8 cellular contexts compared by ENCODE assay signal in the genomic region with DNA sequence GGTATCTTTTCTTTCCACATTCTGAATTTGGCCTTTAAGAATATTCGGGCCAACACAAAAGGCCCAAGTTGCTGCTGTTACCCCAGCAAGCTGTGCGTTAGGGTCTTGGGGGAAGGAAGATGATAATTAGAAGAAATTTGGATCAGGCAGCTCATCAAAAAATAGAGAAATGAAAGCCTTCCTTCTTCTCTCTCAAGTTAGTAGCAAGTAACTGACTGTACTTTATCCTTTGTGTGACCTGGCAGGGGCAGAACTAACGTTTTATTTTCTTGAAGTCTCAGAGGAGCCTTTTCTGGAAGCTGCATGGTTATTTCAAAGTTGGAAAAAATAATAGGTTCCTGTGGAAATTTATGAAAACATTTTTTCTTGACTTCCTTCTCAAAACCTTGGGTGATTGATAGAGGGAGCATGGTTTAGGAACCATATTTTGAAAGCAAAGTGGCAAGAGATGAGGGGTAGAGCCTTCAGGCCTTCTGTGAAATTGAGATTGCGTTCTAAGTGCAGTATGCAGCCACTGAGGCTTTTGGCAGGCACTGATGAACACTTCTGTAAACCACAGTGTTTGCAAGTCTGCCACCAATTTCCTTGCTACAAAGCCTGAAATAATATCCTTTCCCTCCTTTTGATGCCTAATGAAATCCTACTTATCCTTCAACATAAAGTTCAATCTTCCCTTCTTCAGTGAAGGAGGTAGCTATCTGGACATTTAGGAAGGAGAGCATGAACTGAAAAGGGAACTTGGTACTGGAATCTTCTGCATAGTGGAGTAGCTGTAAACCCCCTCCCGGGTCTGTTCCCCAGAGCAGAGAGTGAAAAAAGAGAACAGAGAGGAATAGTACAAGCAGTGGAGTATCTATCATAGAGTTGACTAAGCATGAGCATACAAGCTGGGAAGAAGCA.
DNase-seq lines count a peak whose midpoint lies in the region; ATAC-seq, FAIRE-seq and TF ChIP-seq lines count a peak whose summit lies in the region.

No MANE protein-coding gene starts in this region.

- no peaks in the 10 kb centered on the region for H3K9me3 ChIP-seq in endodermal cell (ENCODE audit: control insufficient read depth, low read length)
- no peaks in the 10 kb centered on the region for H3K9me3 ChIP-seq in small intestine (ENCODE audit: control insufficient read depth, low read depth)

- H3K27ac ChIP-seq in endodermal cell (ENCODE audit: low read depth, low read length), result no peak overlapping the region
- H3K27ac ChIP-seq in small intestine (ENCODE audit: low read depth in 1 of 2, low read length in 1 of 2), result peak overlapping the region; percentile 24 to 72

- H3K4me1 Mint-ChIP-seq in endodermal cell, result peaks cover 10% of the 10 kb centered on the region
- peaks cover 12% of the 10 kb centered on the region for H3K4me1 Mint-ChIP-seq in activated CD8-positive, alpha-beta T cell treated with anti-CD3 and anti-CD28 coated beads, Interleukin-2, amount 10 ng/mL, durations not matched to agents 7 days and 5 days (ENCODE audit: low read depth)

- H3K27me3 Mint-ChIP-seq in endodermal cell (ENCODE audit: insufficient read depth), result no peaks in the 10 kb centered on the region
- peaks cover 2% of the 10 kb centered on the region for H3K27me3 Mint-ChIP-seq in activated CD8-positive, alpha-beta T cell treated with anti-CD3 and anti-CD28 coated beads, Interleukin-2, amount 10 ng/mL, durations not matched to agents 7 days and 5 days (ENCODE audit: low read depth)

- H3K27ac Mint-ChIP-seq in endodermal cell, result peak overlapping the region; percentile 23
- H3K27ac Mint-ChIP-seq in activated CD8-positive, alpha-beta T cell treated with anti-CD3 and anti-CD28 coated beads, Interleukin-2, amount 10 ng/mL, durations not matched to agents 7 days and 5 days, result no peak overlapping the region

- ATAC-seq in GM19463 (IDR thresholded peaks at IDR 0.05; ENCODE audit: unreplicated experiment) (peak; percentile 76), HG03469 (IDR thresholded peaks at IDR 0.05; ENCODE audit: unreplicated experiment) (peak; percentile 54), HG02973 (IDR thresholded peaks at IDR 0.05; ENCODE audit: unreplicated experiment) (no peak)
- ATAC-seq in activated CD8-positive, alpha-beta T cell treated with anti-CD3 and anti-CD28 coated beads, Interleukin-2, amount 10 ng/mL, durations not matched to agents 7 days and 5 days, result no peak

- no peak for TF ChIP-seq CTCF in endodermal cell (conservative IDR thresholded peaks at IDR 0.05)

- no peak overlapping the region for H3K9ac ChIP-seq in endodermal cell (ENCODE audit: extremely low read depth, low read length, poor library complexity, severe bottlenecking)

- H3K9me3 Mint-ChIP-seq in endodermal cell, result peaks cover 8% of the 10 kb centered on the region
- no peaks in the 10 kb centered on the region for H3K9me3 Mint-ChIP-seq in activated CD8-positive, alpha-beta T cell treated with anti-CD3 and anti-CD28 coated beads, Interleukin-2, amount 10 ng/mL, durations not matched to agents 7 days and 5 days (ENCODE audit: insufficient read depth)

- no peak overlapping the region for H3K4me3 Mint-ChIP-seq in endodermal cell
- no peak overlapping the region for H3K4me3 Mint-ChIP-seq in activated CD8-positive, alpha-beta T cell treated with anti-CD3 and anti-CD28 coated beads, Interleukin-2, amount 10 ng/mL, durations not matched to agents 7 days and 5 days

- H3K27me3 ChIP-seq in endodermal cell (ENCODE audit: control insufficient read depth, insufficient read depth, low read length, poor library complexity, severe bottlenecking), result no peaks in the 10 kb centered on the region
- H3K27me3 ChIP-seq in small intestine (ENCODE audit: control insufficient read depth in 2 of 2, insufficient read depth in 2 of 2, low read length in 2 of 2), result no peaks in the 10 kb centered on the region

- FAIRE-seq in small intestine (lab: Jason Lieb, UNC) (no peak), urothelium cell line (lab: Jason Lieb, UNC) (no peak)

- H3K36me3 ChIP-seq in endodermal cell (ENCODE audit: control insufficient read depth, insufficient read depth, low read length), result peaks cover 10% of the 10 kb centered on the region
- H3K36me3 ChIP-seq in small intestine (ENCODE audit: control insufficient read depth in 2 of 2, insufficient read depth in 2 of 2, low read length in 2 of 2), result no peaks in the 10 kb centered on the region

- DNase-seq in endodermal cell (no peak), small intestine (no peak), NCI-H146 treated with DMSO at 0.1 percent for 48 hours (lab: John Stamatoyannopoulos, UW; ENCODE audit: unreplicated experiment) (no peak), urothelium cell line (ENCODE audit: low spot score) (no peak)
- no peak for DNase-seq in activated CD8-positive, alpha-beta T cell treated with anti-CD3 and anti-CD28 coated beads, Interleukin-2, amount 10 ng/mL, durations not matched to agents 7 days and 5 days

- CTCF ChIA-PET in activated CD8-positive, alpha-beta T cell treated with anti-CD3 and anti-CD28 coated beads, Interleukin-2, amount 10 ng/mL, durations not matched to agents 7 days and 5 days (lab: Charles Lee), result interaction anchor here (1.0 to 1.4 kb wide), 2 partner anchors 19 to 135 kb away, joined by 3 to 4 read pairs; no protein-coding TSS in a partner anchor

- POLR2A ChIA-PET in activated CD8-positive, alpha-beta T cell treated with anti-CD3 and anti-CD28 coated beads, Interleukin-2, amount 10 ng/mL, durations not matched to agents 7 days and 5 days (lab: Charles Lee), result no interaction called here

- H3K4me1 ChIP-seq in endodermal cell (ENCODE audit: control insufficient read depth, insufficient read depth, low read length), result no peaks in the 10 kb centered on the region
- H3K4me1 ChIP-seq in small intestine (ENCODE audit: control insufficient read depth in 2 of 2, insufficient read depth in 1 of 2, low read depth in 1 of 2, low read length in 1 of 2), result no peaks in the 10 kb centered on the region

- peaks cover 33% of the 10 kb centered on the region for H3K36me3 Mint-ChIP-seq in endodermal cell (ENCODE audit: low read depth)
- H3K36me3 Mint-ChIP-seq in activated CD8-positive, alpha-beta T cell treated with anti-CD3 and anti-CD28 coated beads, Interleukin-2, amount 10 ng/mL, durations not matched to agents 7 days and 5 days (ENCODE audit: low read depth), result no peaks in the 10 kb centered on the region

- no peak overlapping the region for H3K4me3 ChIP-seq in endodermal cell (ENCODE audit: low read length)
- no peak overlapping the region for H3K4me3 ChIP-seq in small intestine (ENCODE audit: low read depth in 1 of 2, low read length in 2 of 2)

- WGBS in endodermal cell (ENCODE audit: insufficient coverage in 1 of 2, insufficient read length in 1 of 2), 2 experiments, result 88 to 89% methylated on average over 4 to 5 of the region's 5 CpGs
- 44 to 75% (median 60%) methylated on average over 5 of the region's 5 CpGs for WGBS in small intestine, 3 donors

Comparison
In these comparisons a context has a peak if more than half of its experiments do, and no peak if none do; other contexts are left out.
1. ATAC-seq: peak in GM19463 (single experiment) and HG03469 (single experiment); none in HG02973 (single experiment) and activated CD8-positive, alpha-beta T cell treated with anti-CD3 and anti-CD28 coated beads, Interleukin-2, amount 10 ng/mL, durations not matched to agents 7 days and 5 days (single experiment).